1 cellular context compared by ENCODE assay signal in genomic region chr16:30406911-30407793, GRCh38.
A peak's percentile ranks its signal among the peaks of the same experiment; 100 is the strongest.
TF ChIP-seq lines count a peak whose summit lies in the region.

TSS of gene ZNF771 (plus strand) at chr16:30407606. CDS start at chr16:30408054, 448 bp downstream.

TF ChIP-seq in K562, 482 proteins besides CTCF, POLR2A, EP300 and RAD21 (continued from another document and continues in another):
- TF ChIP-seq, protein P1, sequence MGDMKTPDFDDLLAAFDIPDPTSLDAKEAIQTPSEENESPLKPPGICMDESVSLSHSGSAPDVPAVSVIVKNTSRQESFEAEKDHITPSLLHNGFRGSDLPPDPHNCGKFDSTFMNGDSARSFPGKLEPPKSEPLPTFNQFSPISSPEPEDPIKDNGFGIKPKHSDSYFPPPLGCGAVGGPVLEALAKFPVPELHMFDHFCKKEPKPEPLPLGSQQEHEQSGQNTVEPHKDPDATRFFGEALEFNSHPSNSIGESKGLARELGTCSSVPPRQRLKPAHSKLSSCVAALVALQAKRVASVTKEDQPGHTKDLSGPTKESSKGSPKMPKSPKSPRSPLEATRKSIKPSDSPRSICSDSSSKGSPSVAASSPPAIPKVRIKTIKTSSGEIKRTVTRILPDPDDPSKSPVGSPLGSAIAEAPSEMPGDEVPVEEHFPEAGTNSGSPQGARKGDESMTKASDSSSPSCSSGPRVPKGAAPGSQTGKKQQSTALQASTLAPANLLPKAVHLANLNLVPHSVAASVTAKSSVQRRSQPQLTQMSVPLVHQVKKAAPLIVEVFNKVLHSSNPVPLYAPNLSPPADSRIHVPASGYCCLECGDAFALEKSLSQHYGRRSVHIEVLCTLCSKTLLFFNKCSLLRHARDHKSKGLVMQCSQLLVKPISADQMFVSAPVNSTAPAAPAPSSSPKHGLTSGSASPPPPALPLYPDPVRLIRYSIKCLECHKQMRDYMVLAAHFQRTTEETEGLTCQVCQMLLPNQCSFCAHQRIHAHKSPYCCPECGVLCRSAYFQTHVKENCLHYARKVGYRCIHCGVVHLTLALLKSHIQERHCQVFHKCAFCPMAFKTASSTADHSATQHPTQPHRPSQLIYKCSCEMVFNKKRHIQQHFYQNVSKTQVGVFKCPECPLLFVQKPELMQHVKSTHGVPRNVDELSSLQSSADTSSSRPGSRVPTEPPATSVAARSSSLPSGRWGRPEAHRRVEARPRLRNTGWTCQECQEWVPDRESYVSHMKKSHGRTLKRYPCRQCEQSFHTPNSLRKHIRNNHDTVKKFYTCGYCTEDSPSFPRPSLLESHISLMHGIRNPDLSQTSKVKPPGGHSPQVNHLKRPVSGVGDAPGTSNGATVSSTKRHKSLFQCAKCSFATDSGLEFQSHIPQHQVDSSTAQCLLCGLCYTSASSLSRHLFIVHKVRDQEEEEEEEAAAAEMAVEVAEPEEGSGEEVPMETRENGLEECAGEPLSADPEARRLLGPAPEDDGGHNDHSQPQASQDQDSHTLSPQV (IDR thresholded peaks at IDR 0.05) = 0 out of 2 replicates have a peak, but pooled peaks have one; percentile 27
- TF ChIP-seq ZNF316 (IDR thresholded peaks at IDR 0.05) = peak; percentile 59; the same call in 1 of the 2 replicates
- peak in 1 of 2 experiments; percentile 65; a peak in 1 of 4 replicates for TF ChIP-seq RCOR1 (IDR thresholded peaks at IDR 0.05; ENCODE audit: borderline replicate concordance in 1 of 2, low read depth in 2 of 2, low read length in 2 of 2)
- TF ChIP-seq, protein P2, sequence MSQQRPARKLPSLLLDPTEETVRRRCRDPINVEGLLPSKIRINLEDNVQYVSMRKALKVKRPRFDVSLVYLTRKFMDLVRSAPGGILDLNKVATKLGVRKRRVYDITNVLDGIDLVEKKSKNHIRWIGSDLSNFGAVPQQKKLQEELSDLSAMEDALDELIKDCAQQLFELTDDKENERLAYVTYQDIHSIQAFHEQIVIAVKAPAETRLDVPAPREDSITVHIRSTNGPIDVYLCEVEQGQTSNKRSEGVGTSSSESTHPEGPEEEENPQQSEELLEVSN (IDR thresholded peaks at IDR 0.05; ENCODE audit: borderline replicate concordance in 1 of 2, extremely low read depth in 1 of 2, insufficient read depth in 1 of 2, insufficient read length in 1 of 2, low read depth in 1 of 2, low read length in 1 of 2, poor library complexity in 1 of 2, severe bottlenecking in 1 of 2) = peak; percentile 87 to 88
- TF ChIP-seq ATF1 (CRISPR knock-in tag; IDR thresholded peaks at IDR 0.05) = 0 out of 2 replicates have a peak, but pooled peaks have one; percentile 24
- peak; percentile 61 for TF ChIP-seq ATF1 (tag; IDR thresholded peaks at IDR 0.05)
- TF ChIP-seq AFF1 (IDR thresholded peaks at IDR 0.05; ENCODE audit: low read depth in 1 of 2, partially characterized antibody in 2 of 2) = peak in 1 of 2 experiments; percentile 40
- TF ChIP-seq RBM25 (IDR thresholded peaks at IDR 0.05; ENCODE audit: low read depth, low read length, severe bottlenecking) = peak; percentile 34
- TF ChIP-seq JUN (IDR thresholded peaks at IDR 0.05; ENCODE audit: borderline replicate concordance, low read depth, low read length) = peak; percentile 39; the same call in 1 of the 2 replicates
- TF ChIP-seq JUN (CRISPR knock-in tag; IDR thresholded peaks at IDR 0.05; ENCODE audit: borderline replicate concordance) = 0 out of 2 replicates have a peak, but pooled peaks have one; percentile 35
- 0 out of 2 replicates have a peak, but pooled peaks have one; percentile 14 for TF ChIP-seq ATF4 (CRISPR knock-in tag; IDR thresholded peaks at IDR 0.05)
- 0 out of 2 replicates have a peak, but pooled peaks have one; percentile 58 for TF ChIP-seq REST (CRISPR knock-in tag; IDR thresholded peaks at IDR 0.05; ENCODE audit: low read depth)
- TF ChIP-seq, protein P3, sequence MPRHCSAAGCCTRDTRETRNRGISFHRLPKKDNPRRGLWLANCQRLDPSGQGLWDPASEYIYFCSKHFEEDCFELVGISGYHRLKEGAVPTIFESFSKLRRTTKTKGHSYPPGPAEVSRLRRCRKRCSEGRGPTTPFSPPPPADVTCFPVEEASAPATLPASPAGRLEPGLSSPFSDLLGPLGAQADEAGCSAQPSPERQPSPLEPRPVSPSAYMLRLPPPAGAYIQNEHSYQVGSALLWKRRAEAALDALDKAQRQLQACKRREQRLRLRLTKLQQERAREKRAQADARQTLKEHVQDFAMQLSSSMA (CRISPR knock-in tag; IDR thresholded peaks at IDR 0.05) = no peak
- peak; percentile 55 to 61 for TF ChIP-seq NRF1 (conservative IDR thresholded peaks at IDR 0.05 in 1 of 2, IDR thresholded peaks at IDR 0.05 in 1 of 2)
- peak; percentile 36; the same call in 1 of the 2 replicates for TF ChIP-seq CBX1 (IDR thresholded peaks at IDR 0.05; ENCODE audit: low read depth)
- TF ChIP-seq HNRNPL (IDR thresholded peaks at IDR 0.05; ENCODE audit: low read depth, low read length) = peak; percentile 75
- 0 out of 2 replicates have a peak, but pooled peaks have one; percentile 35 for TF ChIP-seq CBFB (CRISPR knock-in tag; IDR thresholded peaks at IDR 0.05)
- TF ChIP-seq TOE1 (IDR thresholded peaks at IDR 0.05; ENCODE audit: borderline replicate concordance) = peak; percentile 37; the same call in 1 of the 2 replicates
- no peak for TF ChIP-seq TOE1 (CRISPR knock-in tag; IDR thresholded peaks at IDR 0.05; ENCODE audit: borderline replicate concordance, low read depth)
- TF ChIP-seq TFAP4 (CRISPR knock-in tag; IDR thresholded peaks at IDR 0.05; ENCODE audit: borderline replicate concordance) = peak; percentile 83
- TF ChIP-seq HDGF (IDR thresholded peaks at IDR 0.05) = peak; percentile 67; the same call in 1 of the 2 replicates
- TF ChIP-seq MTA3 (IDR thresholded peaks at IDR 0.05; ENCODE audit: borderline replicate concordance) = 0 out of 2 replicates have a peak, but pooled peaks have one; percentile 65
- TF ChIP-seq NFE2 (IDR thresholded peaks at IDR 0.05; ENCODE audit: low read depth) = peak; percentile 84
- peak; percentile 86 for TF ChIP-seq CXXC5 (CRISPR knock-in tag; IDR thresholded peaks at IDR 0.05)
